Comparison of ENCODE assay signal across 26 cellular contexts in genomic region chr5:148042920-148043319, GRCh38. TPM values are rescaled to one million over a fixed set of nuclear protein-coding genes. Genes with fewer than 3 reads are reported as not detected.
"Had no signal": no experiment of that assay in that cellular context is flagged by ENCODE, and none has a peak within 500 bp of the region (broad histone marks: within the 10 kb centered on the region; RNA-seq: fewer than 3 reads in every experiment).

No MANE protein-coding gene starts in this region.

- H3K9me3 ChIP-seq: ovary, right atrium auricular region, right lobe of liver, stomach, testis, thyroid gland, transverse colon, upper lobe of right lung had no signal

- H3K27me3 ChIP-seq: ovary, right atrium auricular region, right lobe of liver, stomach, testis, thyroid gland, transverse colon, upper lobe of right lung had no signal

- H3K27me3 Mint-ChIP-seq: naive thymus-derived CD4-positive, alpha-beta T cell; natural killer cell treated with Interleukin-12 subunit alpha and Interleukin-12 subunit beta and Interleukin-15 and Interleukin-18, amount 100 ng/mL, for 72 hours; progenitor cell of endocrine pancreas; stimulated activated naive B cell treated with anti-CD40 and anti-IgM and Interleukin-4, amounts not matched to agents 10 μg/mL and 1 μg/mL and 100 μg/mL, for 72 hours had no signal

- H3K4me3 Mint-ChIP-seq: mesothelial cell of epicardium; naive thymus-derived CD4-positive, alpha-beta T cell; natural killer cell treated with Interleukin-12 subunit alpha and Interleukin-12 subunit beta and Interleukin-15 and Interleukin-18, amount 100 ng/mL, for 72 hours; stimulated activated naive B cell treated with anti-CD40 and anti-IgM and Interleukin-4, amounts not matched to agents 10 μg/mL and 1 μg/mL and 100 μg/mL, for 72 hours had no signal

- ATAC-seq: naive thymus-derived CD4-positive, alpha-beta T cell; natural killer cell treated with Interleukin-12 subunit alpha and Interleukin-12 subunit beta and Interleukin-15 and Interleukin-18, amount 100 ng/mL, for 72 hours; right lobe of liver; stimulated activated naive B cell treated with anti-CD40 and anti-IgM and Interleukin-4, amounts not matched to agents 10 μg/mL and 1 μg/mL and 100 μg/mL, for 72 hours; stimulated activated naive CD8-positive, alpha-beta T cell treated with anti-CD3 and anti-CD28 coated beads, Interleukin-15, Interleukin-2, amounts not matched to agents 100 U/mL and 50 U/mL, for 24 hours; upper lobe of right lung had no signal

- H3K4me1 Mint-ChIP-seq: mesothelial cell of epicardium; naive thymus-derived CD4-positive, alpha-beta T cell; stimulated activated naive B cell treated with anti-CD40 and anti-IgM and Interleukin-4, amounts not matched to agents 10 μg/mL and 1 μg/mL and 100 μg/mL, for 72 hours had no signal

- H3K36me3 Mint-ChIP-seq: naive thymus-derived CD4-positive, alpha-beta T cell; natural killer cell treated with Interleukin-12 subunit alpha and Interleukin-12 subunit beta and Interleukin-15 and Interleukin-18, amount 100 ng/mL, for 72 hours; stimulated activated naive B cell treated with anti-CD40 and anti-IgM and Interleukin-4, amounts not matched to agents 10 μg/mL and 1 μg/mL and 100 μg/mL, for 72 hours had no signal

- DNase-seq: hypothalamus; islet precursor cell; left ventricle myocardium inferior; mesendoderm; naive thymus-derived CD4-positive, alpha-beta T cell; ovary; right lobe of liver; stimulated activated CD4-positive, alpha-beta T cell treated with anti-CD3 and anti-CD28 coated beads, Interleukin-12 subunit alpha, Interleukin-12 subunit beta, amount 100 ng/mL, for 4 hours; stimulated activated CD4-positive, alpha-beta T cell treated with anti-CD3 and anti-CD28 coated beads, Interleukin-15, amount 100 ng/mL, for 24 hours; stimulated activated CD4-positive, alpha-beta T cell treated with anti-CD3 and anti-CD28 coated beads, Interleukin-2, amount 100 ng/mL, for 24 hours; stimulated activated CD4-positive, alpha-beta T cell treated with anti-CD3 and anti-CD28 coated beads, Interleukin-4, amount 100 ng/mL, for 1 hour; stimulated activated naive B cell treated with anti-CD40 and anti-IgM and Interleukin-4, amounts not matched to agents 10 μg/mL and 1 μg/mL and 100 μg/mL, for 72 hours; stimulated activated naive CD8-positive, alpha-beta T cell treated with anti-CD3 and anti-CD28 coated beads, Interleukin-15, Interleukin-2, amounts not matched to agents 100 U/mL and 50 U/mL, for 24 hours; stomach; testis; thyroid gland; transverse colon; upper lobe of right lung had no signal

- H3K4me3 ChIP-seq: left ventricle myocardium inferior, lung, ovary, right atrium auricular region, right lobe of liver, stomach, testis, thyroid gland, transverse colon, upper lobe of right lung had no signal

- H3K27ac Mint-ChIP-seq: mesothelial cell of epicardium; naive thymus-derived CD4-positive, alpha-beta T cell; natural killer cell treated with Interleukin-12 subunit alpha and Interleukin-12 subunit beta and Interleukin-15 and Interleukin-18, amount 100 ng/mL, for 72 hours; progenitor cell of endocrine pancreas; stimulated activated naive B cell treated with anti-CD40 and anti-IgM and Interleukin-4, amounts not matched to agents 10 μg/mL and 1 μg/mL and 100 μg/mL, for 72 hours had no signal

- H3K9me3 Mint-ChIP-seq: stimulated activated naive B cell treated with anti-CD40 and anti-IgM and Interleukin-4, amounts not matched to agents 10 μg/mL and 1 μg/mL and 100 μg/mL, for 72 hours had no signal

- H3K27ac ChIP-seq: left ventricle myocardium inferior, ovary, right atrium auricular region, right lobe of liver, stomach, testis, thyroid gland, transverse colon, upper lobe of right lung had no signal

- H3K36me3 ChIP-seq: left ventricle myocardium inferior, ovary, right atrium auricular region, right lobe of liver, stomach, thyroid gland, transverse colon, upper lobe of right lung had no signal

- H3K4me1 ChIP-seq: left ventricle myocardium inferior, right atrium auricular region, right lobe of liver, stomach, testis, thyroid gland, transverse colon, upper lobe of right lung had no signal

RNA-seq across cellular contexts. Expression of gene SPINK5, which starts 20.9 kb away (rescaled TPM):
- total RNA-seq: mononuclear cell; myocyte; naive thymus-derived CD4-positive, alpha-beta T cell; natural killer cell treated with Interleukin-12 subunit alpha and Interleukin-12 subunit beta and Interleukin-15 and Interleukin-18, amount 100 ng/mL, for 72 hours; skeletal muscle tissue had no signal
- polyA plus RNA-seq: naive thymus-derived CD4-positive, alpha-beta T cell had no signal
